Comparison of ENCODE assay signal across 17 cellular contexts in genomic region chr6:110319843-110320242, GRCh38. TPM values are rescaled to one million over a fixed set of nuclear protein-coding genes. Genes with fewer than 3 reads are reported as not detected.
"Had no signal": no experiment of that assay in that cellular context is flagged by ENCODE, and none has a peak within 500 bp of the region (broad histone marks: within the 10 kb centered on the region; RNA-seq: fewer than 3 reads in every experiment).

No MANE protein-coding gene starts in this region.

- H3K4me1 ChIP-seq: parathyroid adenoma had no signal

- H3K36me3 ChIP-seq: transverse colon had no signal

- DNase-seq: activated CD4-positive, alpha-beta T cell treated with anti-CD3 and anti-CD28 coated beads, Interleukin-2, amount 10 ng/mL, durations not matched to agents 24 days and 14 days; activated CD4-positive, CD25-positive, alpha-beta regulatory T cell; activated CD8-positive, alpha-beta memory T cell treated with anti-CD3 and anti-CD28 coated beads, Interleukin-2, amount 50 U/mL, for 48 hours; activated gamma-delta T cell; activated T-cell treated with anti-CD3 and anti-CD28 coated beads, Interleukin-2, amount 50 U/mL, for 72 hours; amniotic stem cell; effector memory CD4-positive, alpha-beta T cell; foreskin fibroblast; hippocampal formation; mammary epithelial cell; naive B cell; stimulated activated CD4-positive, alpha-beta T cell treated with anti-CD3 and anti-CD28 coated beads, Interleukin-2, amount 100 ng/mL, for 48 hours; transverse colon had no signal

- H3K27ac ChIP-seq: parathyroid adenoma, transverse colon had no signal

- H3K27me3 ChIP-seq: transverse colon had no signal

- H3K9me3 ChIP-seq: transverse colon had no signal

- H3K4me3 ChIP-seq: transverse colon had no signal

- ATAC-seq: activated T-cell treated with anti-CD3 and anti-CD28 coated beads, Interleukin-2, amount 50 U/mL, for 72 hours; left lobe of liver; stimulated activated memory B cell treated with anti-CD40 and anti-IgM and Interleukin-4, amounts not matched to agents 10 μg/mL and 1 μg/mL and 100 μg/mL, for 72 hours had no signal

RNA-seq across cellular contexts. Expression of gene METTL24, which starts 38.3 kb away (rescaled TPM):
- total RNA-seq: activated CD4-positive, alpha-beta T cell treated with anti-CD3 and anti-CD28 coated beads, Interleukin-2, amount 10 ng/mL, durations not matched to agents 24 days and 14 days; activated T-cell treated with anti-CD3 and anti-CD28 coated beads, Interleukin-2, amount 50 U/mL, for 72 hours; mammary epithelial cell had no signal
- polyA plus RNA-seq: keratinocyte, mammary epithelial cell had no signal
